9 cellular contexts compared by ENCODE assay signal in the genomic region with DNA sequence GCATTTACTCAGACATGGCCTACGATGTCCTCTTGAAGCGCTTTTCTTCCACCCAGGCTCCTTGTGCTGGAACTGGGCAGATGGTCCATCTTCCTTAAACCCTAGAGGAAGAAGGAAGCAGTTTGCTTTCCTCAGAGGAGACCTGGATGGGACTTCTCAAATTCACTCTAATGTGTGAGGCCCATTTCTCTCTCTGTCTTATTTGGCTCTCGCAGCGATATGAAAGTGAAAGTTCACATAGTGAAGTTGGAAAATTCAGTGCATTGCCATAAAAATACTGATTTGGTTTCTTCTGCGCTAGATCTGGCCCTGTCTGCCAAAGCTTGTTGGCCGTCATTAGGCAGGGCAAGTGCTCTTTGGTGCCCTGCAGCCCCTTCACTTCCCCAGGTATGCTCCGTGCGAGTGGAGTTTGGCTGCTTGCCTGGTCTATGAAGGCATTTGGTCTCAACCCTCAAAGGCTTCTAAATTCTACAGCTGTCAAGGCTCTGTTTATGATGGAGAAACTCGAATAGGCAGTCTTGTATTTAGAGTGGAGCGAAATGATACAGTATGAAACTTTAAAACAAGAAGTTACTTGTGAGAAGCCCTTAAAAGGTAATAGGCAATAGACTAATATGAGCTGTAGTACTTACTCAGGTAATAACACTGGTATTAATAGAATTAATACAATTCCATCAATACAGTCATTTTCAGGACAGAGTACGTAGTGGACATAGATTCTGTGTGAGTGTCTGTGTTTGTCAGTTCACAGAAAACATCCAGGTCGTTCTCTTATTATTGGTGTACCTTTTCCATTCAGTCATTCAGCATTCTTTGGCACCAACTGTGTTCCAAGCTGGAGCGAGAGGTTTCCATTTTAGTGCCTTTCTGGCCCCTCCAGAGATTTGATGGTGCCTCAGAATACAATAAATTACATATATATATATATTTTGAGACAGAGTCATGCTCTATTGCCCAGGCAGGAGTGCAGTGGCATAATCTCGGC. TPM values are rescaled to one million over a fixed set of nuclear protein-coding genes. Genes with fewer than 3 reads are reported as not detected.
DNase-seq lines count a peak whose midpoint lies in the region; ATAC-seq, FAIRE-seq and TF ChIP-seq lines count a peak whose summit lies in the region.
"Had no signal": no experiment of that assay in that cellular context is flagged by ENCODE, and none has a peak within 500 bp of the region (broad histone marks: within the 10 kb centered on the region; RNA-seq: fewer than 3 reads in every experiment).

No MANE protein-coding gene starts in this region.

- H3K27me3 ChIP-seq in liver (ENCODE audit: control insufficient read depth in 4 of 4, insufficient read depth in 4 of 4, low read length in 3 of 4): no peaks in the 10 kb centered on the region
- no peaks in the 10 kb centered on the region for H3K27me3 ChIP-seq in HepG2 (ENCODE audit: control insufficient read depth in 1 of 2, insufficient read depth in 2 of 2, low read length in 2 of 2)
- no peaks in the 10 kb centered on the region for H3K27me3 ChIP-seq in astrocyte (ENCODE audit: insufficient read depth, low read length)

- H3K36me3 ChIP-seq in liver (ENCODE audit: control insufficient read depth in 4 of 4, insufficient read depth in 3 of 4, low read depth in 1 of 4, low read length in 3 of 4) (no peaks in the 10 kb centered on the region), HepG2 (replicated peaks in 1 of 2; ENCODE audit: control insufficient read depth in 1 of 2, insufficient read depth in 2 of 2, low read length in 2 of 2) (peaks cover under 1 to 11% of the 10 kb centered on the region in 2 experiments; a peak in 3 of 5 replicates), astrocyte (ENCODE audit: insufficient read depth, low read length) (no peaks in the 10 kb centered on the region)

- no peak for TF ChIP-seq CTCF in liver (IDR thresholded peaks at IDR 0.05; ENCODE audit: low read depth, low read length, missing input control)
- no peak for TF ChIP-seq CTCF in HepG2 (CRISPR knock-in tag; IDR thresholded peaks at IDR 0.05)
- TF ChIP-seq CTCF in astrocyte (IDR thresholded peaks at IDR 0.05; ENCODE audit: insufficient read depth, low read depth, low read length): no peak
- no peak for TF ChIP-seq CTCF in mesothelial cell of epicardium (IDR thresholded peaks at IDR 0.05; ENCODE audit: unreplicated experiment)

- H3K4me3 ChIP-seq in liver (ENCODE audit: low read depth in 1 of 3, low read length in 3 of 3): peak overlapping the region; percentile 16 to 56 (median 16)
- H3K4me3 ChIP-seq in HepG2 (replicated peaks in 1 of 3; ENCODE audit: insufficient read depth in 1 of 3, low read depth in 2 of 3, low read length in 3 of 3): no peak overlapping the region
- no peak overlapping the region for H3K4me3 ChIP-seq in astrocyte (ENCODE audit: insufficient read depth, low read depth, low read length)

- H3K4me3 Mint-ChIP-seq in astrocyte (ENCODE audit: unreplicated experiment) (no peak overlapping the region), mesothelial cell of epicardium (no peak overlapping the region)

- no peak overlapping the region for H2AFZ ChIP-seq in HepG2 (ENCODE audit: low read length)
- H2AFZ ChIP-seq in astrocyte (ENCODE audit: low read depth, low read length): no peak overlapping the region

- peaks cover 2% of the 10 kb centered on the region for H3K9me3 Mint-ChIP-seq in astrocyte (ENCODE audit: unreplicated experiment)
- H3K9me3 Mint-ChIP-seq in mesothelial cell of epicardium: no peaks in the 10 kb centered on the region

- H3K27ac Mint-ChIP-seq in astrocyte (ENCODE audit: unreplicated experiment) (no peak overlapping the region), mesothelial cell of epicardium (peak overlapping the region; percentile 88)

- TF ChIP-seq EP300 in HepG2 (IDR thresholded peaks at IDR 0.05; ENCODE audit: low read depth in 2 of 2, low read length in 2 of 2) (no peak), HepG2 (CRISPR knock-in tag; IDR thresholded peaks at IDR 0.05; ENCODE audit: borderline replicate concordance) (no peak)

- H3K9ac ChIP-seq in liver (ENCODE audit: low read depth in 1 of 2, low read length in 2 of 2) (peak overlapping the region in 1 of 2 donors; percentile 63), HepG2 (ENCODE audit: insufficient read depth, low read depth, low read length) (no peak overlapping the region), astrocyte (ENCODE audit: low read length) (no peak overlapping the region)

- no TSS peak for BruUV-seq in HepG2 (replicated peaks; lab: Mats Ljungman, UMichigan)

- no peak for TF ChIP-seq POLR2A in HepG2 (IDR thresholded peaks at IDR 0.05; ENCODE audit: insufficient read depth in 1 of 2, low read depth in 2 of 2, low read length in 2 of 2)

- WGBS in liver: 54% methylated on average over 14 of the region's 14 CpGs
- WGBS in HepG2 (ENCODE audit: low lambda C conversion rate): 95% methylated on average over 14 of the region's 14 CpGs

- ATAC-seq in HepG2: no peak
- ATAC-seq in HG03097 (IDR thresholded peaks at IDR 0.05; ENCODE audit: low FRiP score, unreplicated experiment): no peak

- intact Hi-C loops in HepG2 (cut with micrococcal nuclease; ENCODE audit: unreplicated experiment): no loop called here

- no peaks in the 10 kb centered on the region for H3K36me3 Mint-ChIP-seq in astrocyte (ENCODE audit: low read depth, unreplicated experiment)
- H3K36me3 Mint-ChIP-seq in mesothelial cell of epicardium: peaks cover 3% of the 10 kb centered on the region

- H3K4me1 ChIP-seq in liver (ENCODE audit: control insufficient read depth in 4 of 4, insufficient read depth in 4 of 4, low read length in 3 of 4): peaks cover 2 to 38% (median 28%) of the 10 kb centered on the region in 4 donors
- peaks cover 65% of the 10 kb centered on the region for H3K4me1 ChIP-seq in HepG2 (ENCODE audit: insufficient read depth, low read length)
- peaks cover 21% of the 10 kb centered on the region for H3K4me1 ChIP-seq in astrocyte (ENCODE audit: insufficient read depth, low read length)

- POLR2A ChIA-PET in HepG2 (lab: Yijun Ruan, JAX): interaction anchor here (1.0 to 1.6 kb wide), 5 partner anchors 11 to 38 kb away, joined by 3 read pairs; no protein-coding TSS in a partner anchor

- H4K20me1 ChIP-seq in HepG2 (ENCODE audit: insufficient read depth, low read length) (peaks cover 78% of the 10 kb centered on the region), astrocyte (ENCODE audit: insufficient read depth, low read length) (peaks cover 90% of the 10 kb centered on the region)

- H3K4me2 ChIP-seq in HepG2 (ENCODE audit: low read depth, low read length): no peak overlapping the region
- H3K4me2 ChIP-seq in astrocyte (ENCODE audit: low read length): peak overlapping the region; percentile 44

- TF ChIP-seq RAD21 in liver (IDR thresholded peaks at IDR 0.05) (no peak), HepG2 (CRISPR knock-in tag; IDR thresholded peaks at IDR 0.05) (no peak)

- H3K9me3 ChIP-seq in liver (ENCODE audit: control insufficient read depth in 4 of 4, low read length in 3 of 4): no peaks in the 10 kb centered on the region
- H3K9me3 ChIP-seq in HepG2 (ENCODE audit: low read length): no peaks in the 10 kb centered on the region
- H3K9me3 ChIP-seq in astrocyte (ENCODE audit: insufficient read depth, low read depth, low read length): no peaks in the 10 kb centered on the region

- H3K79me2 ChIP-seq in HepG2 (ENCODE audit: insufficient read depth, low read length) (peaks cover 91% of the 10 kb centered on the region), astrocyte (ENCODE audit: insufficient read depth, low read length) (peaks cover 95% of the 10 kb centered on the region)

- peaks cover 37% of the 10 kb centered on the region for H3K4me1 Mint-ChIP-seq in astrocyte (ENCODE audit: low read depth, unreplicated experiment)
- H3K4me1 Mint-ChIP-seq in mesothelial cell of epicardium: peaks cover 21% of the 10 kb centered on the region

- no peak for DNase-seq in HepG2 (ENCODE audit: low spot score)
- DNase-seq in astrocyte (ENCODE audit: low read depth): peak; percentile 35
- DNase-seq in mesothelial cell of epicardium (ENCODE audit: low spot score in 2 of 2, unreplicated experiment in 2 of 2): no peak
- DNase-seq in NCI-H2081 treated with DMSO at 0.1 percent for 48 hours (lab: John Stamatoyannopoulos, UW): no peak
- DNase-seq in HTR-8/SVneo (ENCODE audit: insufficient read length, low spot score): no peak
- no peak for DNase-seq in activated CD8-positive, alpha-beta memory T cell treated with anti-CD3 and anti-CD28 coated beads, Interleukin-2, amount 50 U/mL, for 4 hours

- H3K27ac ChIP-seq in liver (ENCODE audit: low read depth in 1 of 2, low read length in 2 of 2) (peak overlapping the region in 1 of 2 donors; percentile 28), HepG2 (ENCODE audit: extremely low read length, insufficient read depth, low read length) (no peak overlapping the region), astrocyte (ENCODE audit: low read depth, low read length) (no peak overlapping the region)

- in situ Hi-C loops in HepG2 (cut with HindIII; ENCODE audit: extremely low pct_ligation_motif_present, low pct_unique_long_range_greater_than_20kb): no loop called here

- FAIRE-seq in HepG2 (lab: Jason Lieb, UNC): no peak
- FAIRE-seq in astrocyte (lab: Jason Lieb, UNC): no peak
- FAIRE-seq in HTR-8/SVneo (lab: Jason Lieb, UNC): no peak

- CTCF ChIA-PET in HepG2 (lab: Yijun Ruan, JAX; ENCODE audit: low intra/inter-chr PET ratio, low total read pairs): no interaction called here

- no peaks in the 10 kb centered on the region for H3K27me3 Mint-ChIP-seq in astrocyte (ENCODE audit: low read depth, unreplicated experiment)
- H3K27me3 Mint-ChIP-seq in mesothelial cell of epicardium (ENCODE audit: low read depth): no peaks in the 10 kb centered on the region

RNA-seq across cellular contexts. Expression of gene SZRD1, which starts 20.5 kb away (rescaled TPM):
- total RNA-seq in liver: 10 to 100 TPM; 14.2 to 22.3 TPM
- polyA plus RNA-seq in liver: 10 to 100 TPM; 27.8 to 44.3 TPM
- total RNA-seq in HepG2 (2016; rRNA removed; fragmentation: Illumina TruSeq; extraction: Trizol): 28.5 and 38.6 TPM in 2 replicates
- 12.7 and 18.5 TPM in 2 replicates for total RNA-seq in HepG2 (2016; cell fraction: cytosol; rRNA removed; fragmentation: Illumina TruSeq; extraction: Trizol; ENCODE audit: low read depth)
- 31.4 and 32.6 TPM in 2 replicates for total RNA-seq in HepG2 (2016; cell fraction: insoluble cytoplasmic fraction; rRNA removed; fragmentation: Illumina TruSeq; extraction: Trizol)
- total RNA-seq in HepG2 (2016; cell fraction: membrane; rRNA removed; fragmentation: Illumina TruSeq; extraction: Trizol): 51.4 and 51.8 TPM in 2 replicates
- total RNA-seq in HepG2 (2016; cell fraction: nucleus; rRNA removed; fragmentation: Illumina TruSeq; extraction: Trizol): 18.9 and 20.9 TPM in 2 replicates
- 41.4 and 49.1 TPM in 2 replicates for polyA plus RNA-seq in HepG2 (2011; rRNA removed)
- 42.6 and 48.7 TPM in 2 replicates for polyA plus RNA-seq in HepG2 (2011; cell fraction: cytosol; rRNA removed)
- polyA plus RNA-seq in HepG2 (2011; cell fraction: nucleus; rRNA removed): 28.2 and 28.3 TPM in 2 replicates
- 34.4 and 36.9 TPM in 2 replicates for polyA plus RNA-seq in HepG2 (2012)
- polyA plus RNA-seq in HepG2 (2016; cell fraction: cytosol; fragmentation: Illumina TruSeq; extraction: Trizol; ENCODE audit: low read depth): 56.7 and 58.7 TPM in 2 replicates
- polyA plus RNA-seq in HepG2 (2016; cell fraction: insoluble cytoplasmic fraction; fragmentation: Illumina TruSeq; extraction: Trizol; ENCODE audit: low read depth): 71.8 and 88.8 TPM in 2 replicates
- polyA plus RNA-seq in HepG2 (2016; cell fraction: membrane; fragmentation: Illumina TruSeq; extraction: Trizol; ENCODE audit: low read depth): 116 and 117 TPM in 2 replicates
- 51.4 and 59.8 TPM in 2 replicates for polyA plus RNA-seq in HepG2 (2016; cell fraction: nucleus; fragmentation: Illumina TruSeq; extraction: Trizol; ENCODE audit: insufficient read depth, low read depth)
- polyA minus RNA-seq in HepG2 (2011; rRNA and poly(A)+ RNA removed; ENCODE audit: low replicate concordance): 50.6 and 97.3 TPM in 2 replicates
- 24.6 and 26.6 TPM in 2 replicates for polyA minus RNA-seq in HepG2 (2011; cell fraction: cytosol; rRNA and poly(A)+ RNA removed)
- 13.0 and 16.4 TPM in 2 replicates for polyA minus RNA-seq in HepG2 (2011; cell fraction: nucleus; rRNA and poly(A)+ RNA removed)
- 152 and 165 TPM in 2 replicates for total RNA-seq in astrocyte
- total RNA-seq in mesothelial cell of epicardium: 116 to 121 TPM (median 119 TPM) in 3 replicates

RNA-seq across cellular contexts. Expression of gene FBXO42, which starts 35.2 kb away (rescaled TPM):
- total RNA-seq in liver (1 to 10 TPM; 6.3 to 9.4 TPM), HepG2 (2016; rRNA removed; fragmentation: Illumina TruSeq; extraction: Trizol) (7.6 and 9.0 TPM in 2 replicates), astrocyte (25.6 and 27.9 TPM in 2 replicates), mesothelial cell of epicardium (24.4 to 28.8 TPM (median 25.5 TPM) in 3 replicates)
- polyA plus RNA-seq in liver (1 to 10 TPM; 5.9 to 6.7 TPM), HepG2 (2011; rRNA removed) (17.2 and 17.5 TPM in 2 replicates)
- total RNA-seq in HepG2 (2016; cell fraction: cytosol; rRNA removed; fragmentation: Illumina TruSeq; extraction: Trizol; ENCODE audit: low read depth): 1.8 and 2.2 TPM in 2 replicates
- 7.3 and 9.0 TPM in 2 replicates for total RNA-seq in HepG2 (2016; cell fraction: insoluble cytoplasmic fraction; rRNA removed; fragmentation: Illumina TruSeq; extraction: Trizol)
- total RNA-seq in HepG2 (2016; cell fraction: membrane; rRNA removed; fragmentation: Illumina TruSeq; extraction: Trizol): 3.2 and 3.4 TPM in 2 replicates
- 9.0 and 10.5 TPM in 2 replicates for total RNA-seq in HepG2 (2016; cell fraction: nucleus; rRNA removed; fragmentation: Illumina TruSeq; extraction: Trizol)
- polyA plus RNA-seq in HepG2 (2011; cell fraction: cytosol; rRNA removed): 11.3 and 12.6 TPM in 2 replicates
- polyA plus RNA-seq in HepG2 (2011; cell fraction: nucleus; rRNA removed): 16.2 and 16.9 TPM in 2 replicates
- 9.9 and 10.1 TPM in 2 replicates for polyA plus RNA-seq in HepG2 (2012)
- polyA plus RNA-seq in HepG2 (2016; cell fraction: cytosol; fragmentation: Illumina TruSeq; extraction: Trizol; ENCODE audit: low read depth): 0.43 and 1.1 TPM in 2 replicates
- polyA plus RNA-seq in HepG2 (2016; cell fraction: insoluble cytoplasmic fraction; fragmentation: Illumina TruSeq; extraction: Trizol; ENCODE audit: low read depth): 8.9 and 10.1 TPM in 2 replicates
- 1.4 and 1.6 TPM in 2 replicates for polyA plus RNA-seq in HepG2 (2016; cell fraction: membrane; fragmentation: Illumina TruSeq; extraction: Trizol; ENCODE audit: low read depth)
- polyA plus RNA-seq in HepG2 (2016; cell fraction: nucleus; fragmentation: Illumina TruSeq; extraction: Trizol; ENCODE audit: insufficient read depth, low read depth): 8.1 and 9.2 TPM in 2 replicates
- polyA minus RNA-seq in HepG2 (2011; rRNA and poly(A)+ RNA removed; ENCODE audit: low replicate concordance): 14.6 and 25.0 TPM in 2 replicates
- polyA minus RNA-seq in HepG2 (2011; cell fraction: cytosol; rRNA and poly(A)+ RNA removed): 8.8 and 9.5 TPM in 2 replicates
- polyA minus RNA-seq in HepG2 (2011; cell fraction: nucleus; rRNA and poly(A)+ RNA removed): 24.2 and 24.5 TPM in 2 replicates

RNA-seq across cellular contexts. Expression of gene SPATA21, which starts 49.7 kb away (rescaled TPM):
- under 1 TPM in 1 of 2 donors, not detected in 1; 0.42 TPM for total RNA-seq in liver
- polyA plus RNA-seq in liver: under 1 TPM in 1 of 2 donors, not detected in 1; 0.08 TPM
- total RNA-seq in HepG2 (2016; rRNA removed; fragmentation: Illumina TruSeq; extraction: Trizol): 0.21 and 0.80 TPM in 2 replicates
- total RNA-seq in HepG2 (2016; cell fraction: cytosol; rRNA removed; fragmentation: Illumina TruSeq; extraction: Trizol; ENCODE audit: low read depth): 0.35 and 0.51 TPM in 2 replicates
- 0.25 and 0.74 TPM in 2 replicates for total RNA-seq in HepG2 (2016; cell fraction: insoluble cytoplasmic fraction; rRNA removed; fragmentation: Illumina TruSeq; extraction: Trizol)
- total RNA-seq in HepG2 (2016; cell fraction: membrane; rRNA removed; fragmentation: Illumina TruSeq; extraction: Trizol): 0.21 and 0.40 TPM in 2 replicates
- 1.3 and 1.5 TPM in 2 replicates for total RNA-seq in HepG2 (2016; cell fraction: nucleus; rRNA removed; fragmentation: Illumina TruSeq; extraction: Trizol)
- polyA plus RNA-seq in HepG2 (2011; rRNA removed): 1.4 and 1.8 TPM in 2 replicates
- 0.54 and 1.0 TPM in 2 replicates for polyA plus RNA-seq in HepG2 (2011; cell fraction: cytosol; rRNA removed)
- polyA plus RNA-seq in HepG2 (2011; cell fraction: nucleus; rRNA removed): 7.5 and 11.1 TPM in 2 replicates
- polyA plus RNA-seq in HepG2 (2012): 0.85 and 0.95 TPM in 2 replicates
- polyA plus RNA-seq in HepG2 (2016; cell fraction: cytosol; fragmentation: Illumina TruSeq; extraction: Trizol; ENCODE audit: low read depth): 0.08 and 0.24 TPM in 2 replicates
- polyA plus RNA-seq in HepG2 (2016; cell fraction: insoluble cytoplasmic fraction; fragmentation: Illumina TruSeq; extraction: Trizol; ENCODE audit: low read depth): 0.33 and 0.38 TPM in 2 replicates
- polyA plus RNA-seq in HepG2 (2016; cell fraction: membrane; fragmentation: Illumina TruSeq; extraction: Trizol; ENCODE audit: low read depth): 0.07 and 0.15 TPM in 2 replicates
- 4.4 and 5.3 TPM in 2 replicates for polyA plus RNA-seq in HepG2 (2016; cell fraction: nucleus; fragmentation: Illumina TruSeq; extraction: Trizol; ENCODE audit: insufficient read depth, low read depth)
- 0.26 TPM in 1 of 2 replicates, not detected in the other for polyA minus RNA-seq in HepG2 (2011; rRNA and poly(A)+ RNA removed; ENCODE audit: low replicate concordance)
- 0.30 and 0.70 TPM in 2 replicates for polyA minus RNA-seq in HepG2 (2011; cell fraction: cytosol; rRNA and poly(A)+ RNA removed)
- polyA minus RNA-seq in HepG2 (2011; cell fraction: nucleus; rRNA and poly(A)+ RNA removed): 0.75 and 0.77 TPM in 2 replicates
- total RNA-seq in astrocyte: not detected in 2 replicates
- total RNA-seq in mesothelial cell of epicardium: 0.16 to 0.20 TPM in 2 of 3 replicates, not detected in the other
- total RNA-seq: HT1080 had no signal

RNA-seq across cellular contexts. Expression of gene NECAP2, which starts 53.0 kb away (rescaled TPM):
- 10 to 100 TPM; 27.4 to 41.8 TPM for total RNA-seq in liver
- 10 to 100 TPM; 21.8 to 25.0 TPM for polyA plus RNA-seq in liver
- 52.3 and 62.6 TPM in 2 replicates for total RNA-seq in HepG2 (2016; rRNA removed; fragmentation: Illumina TruSeq; extraction: Trizol)
- 9.4 and 10.0 TPM in 2 replicates for total RNA-seq in HepG2 (2016; cell fraction: cytosol; rRNA removed; fragmentation: Illumina TruSeq; extraction: Trizol; ENCODE audit: low read depth)
- total RNA-seq in HepG2 (2016; cell fraction: insoluble cytoplasmic fraction; rRNA removed; fragmentation: Illumina TruSeq; extraction: Trizol): 51.2 and 64.2 TPM in 2 replicates
- total RNA-seq in HepG2 (2016; cell fraction: membrane; rRNA removed; fragmentation: Illumina TruSeq; extraction: Trizol): 20.2 and 23.2 TPM in 2 replicates
- total RNA-seq in HepG2 (2016; cell fraction: nucleus; rRNA removed; fragmentation: Illumina TruSeq; extraction: Trizol): 22.1 and 26.7 TPM in 2 replicates
- 38.5 and 41.0 TPM in 2 replicates for polyA plus RNA-seq in HepG2 (2011; rRNA removed)
- 48.1 and 54.1 TPM in 2 replicates for polyA plus RNA-seq in HepG2 (2011; cell fraction: cytosol; rRNA removed)
- polyA plus RNA-seq in HepG2 (2011; cell fraction: nucleus; rRNA removed): 22.4 and 27.6 TPM in 2 replicates
- 24.9 and 33.4 TPM in 2 replicates for polyA plus RNA-seq in HepG2 (2012)
- 7.1 and 7.3 TPM in 2 replicates for polyA plus RNA-seq in HepG2 (2016; cell fraction: cytosol; fragmentation: Illumina TruSeq; extraction: Trizol; ENCODE audit: low read depth)
- 55.1 and 59.1 TPM in 2 replicates for polyA plus RNA-seq in HepG2 (2016; cell fraction: insoluble cytoplasmic fraction; fragmentation: Illumina TruSeq; extraction: Trizol; ENCODE audit: low read depth)
- 10.5 and 12.4 TPM in 2 replicates for polyA plus RNA-seq in HepG2 (2016; cell fraction: membrane; fragmentation: Illumina TruSeq; extraction: Trizol; ENCODE audit: low read depth)
- polyA plus RNA-seq in HepG2 (2016; cell fraction: nucleus; fragmentation: Illumina TruSeq; extraction: Trizol; ENCODE audit: insufficient read depth, low read depth): 30.2 and 30.4 TPM in 2 replicates
- polyA minus RNA-seq in HepG2 (2011; rRNA and poly(A)+ RNA removed; ENCODE audit: low replicate concordance): 43.7 and 55.9 TPM in 2 replicates
- 21.5 and 24.9 TPM in 2 replicates for polyA minus RNA-seq in HepG2 (2011; cell fraction: cytosol; rRNA and poly(A)+ RNA removed)
- 18.5 and 22.5 TPM in 2 replicates for polyA minus RNA-seq in HepG2 (2011; cell fraction: nucleus; rRNA and poly(A)+ RNA removed)
- total RNA-seq in astrocyte: 78.2 and 80.9 TPM in 2 replicates
- total RNA-seq in mesothelial cell of epicardium: 43.7 to 46.7 TPM (median 44.1 TPM) in 3 replicates

Comparison
In these comparisons a context has a peak if more than half of its experiments do, and no peak if none do; other contexts are left out.
1. H3K4me3 ChIP-seq: peak in liver (3 of 3); none in HepG2 (0 of 3) and astrocyte (single experiment).